ENCODE assay signal across 8 cellular contexts in genomic region chr6:89297695-89298351, GRCh38. TPM values are rescaled to one million over a fixed set of nuclear protein-coding genes. Genes with fewer than 3 reads are reported as not detected.
DNase-seq lines count a peak whose midpoint lies in the region; ATAC-seq and TF ChIP-seq lines count a peak whose summit lies in the region.

No MANE protein-coding gene starts in this region.

- H3K4me1 ChIP-seq in HUES48 (ENCODE audit: control insufficient read depth, insufficient read depth, low read length): no peaks in the 10 kb centered on the region
- peaks cover 4% of the 10 kb centered on the region for H3K4me1 ChIP-seq in mucosa of descending colon (ENCODE audit: low read depth)

- ATAC-seq in GM21717 (IDR thresholded peaks at IDR 0.05; ENCODE audit: unreplicated experiment) (peak; percentile 93), mucosa of descending colon (peak; percentile 91)
- peak; percentile 85 for ATAC-seq in stimulated activated naive CD8-positive, alpha-beta T cell treated with anti-CD3 and anti-CD28 coated beads, Interleukin-15, Interleukin-2, amounts not matched to agents 100 U/mL and 50 U/mL, for 24 hours

- no TSS peak for BruUV-seq in MCF 10A (replicated peaks; lab: Mats Ljungman, UMichigan)

- H3K9me3 Mint-ChIP-seq in MCF 10A (ENCODE audit: unreplicated experiment): peaks cover 1% of the 10 kb centered on the region

- H3K27ac ChIP-seq in HUES48 (ENCODE audit: low read depth, low read length): peak overlapping the region; percentile 50

- peak overlapping the region; percentile 68 for H3K27ac Mint-ChIP-seq in MCF 10A (ENCODE audit: low read depth, unreplicated experiment)

- H3K4me1 Mint-ChIP-seq in MCF 10A (ENCODE audit: insufficient read depth, unreplicated experiment): peaks cover 7% of the 10 kb centered on the region

- H3K4me3 ChIP-seq in HUES48 (ENCODE audit: low read depth, low read length): no peak overlapping the region
- H3K4me3 ChIP-seq in mucosa of descending colon: no peak overlapping the region

- no peaks in the 10 kb centered on the region for H3K27me3 ChIP-seq in HUES48 (ENCODE audit: control insufficient read depth, insufficient read depth, low read length)

- H3K9ac ChIP-seq in HUES48 (ENCODE audit: low read depth, low read length): no peak overlapping the region

- H3K36me3 ChIP-seq in HUES48 (ENCODE audit: control insufficient read depth, insufficient read depth, low read length) (no peaks in the 10 kb centered on the region), mucosa of descending colon (ENCODE audit: low read depth) (no peaks in the 10 kb centered on the region)

- H3K4me3 Mint-ChIP-seq in MCF 10A (ENCODE audit: unreplicated experiment): peak overlapping the region; percentile 59

- POLR2A ChIA-PET in MCF 10A (lab: Yijun Ruan, JAX): interaction anchor here (1.0 to 1.6 kb wide), 7 partner anchors 14 to 262 kb away, joined by 3 to 8 read pairs (median 4); partner anchors contain the start of genes PNRC1 and UBE2J1

- CTCF ChIA-PET in MCF 10A (lab: Yijun Ruan, JAX): interaction anchor here (0.6 to 1.8 kb wide), 3 partner anchors 21 to 70 kb away, joined by 3 read pairs; no protein-coding TSS in a partner anchor

- H3K36me3 Mint-ChIP-seq in MCF 10A (ENCODE audit: insufficient read depth, unreplicated experiment): no peaks in the 10 kb centered on the region

- intact Hi-C loops in MCF 10A (cut with micrococcal nuclease) (loop anchor here (1.0 to 5.0 kb wide), 2 partner anchors 151 to 316 kb away; partner anchors contain the start of gene PM20D2), mucosa of descending colon (cut with DNase I, micrococcal nuclease) (no loop called here)

- DNase-seq in Daoy (ENCODE audit: low read depth) (peak; percentile 93), T-helper 9 cell (peak; percentile 51), MCF 10A (ENCODE audit: unreplicated experiment) (peak; percentile 99), mucosa of descending colon (peak in 1 of 3 donors; percentile 31), NCI-H748 treated with DMSO at 0.1 percent for 48 hours (lab: John Stamatoyannopoulos, UW) (no peak)
- DNase-seq in stimulated activated naive CD8-positive, alpha-beta T cell treated with anti-CD3 and anti-CD28 coated beads, Interleukin-15, Interleukin-2, amounts not matched to agents 100 U/mL and 50 U/mL, for 24 hours: peak; percentile 66

- TF ChIP-seq CTCF in MCF 10A (IDR thresholded peaks at IDR 0.05; ENCODE audit: unreplicated experiment) (no peak), mucosa of descending colon (IDR thresholded peaks at IDR 0.05) (no peak)

- peaks cover 46% of the 10 kb centered on the region for H3K27me3 Mint-ChIP-seq in MCF 10A (ENCODE audit: insufficient read depth, unreplicated experiment)

- H3K9me3 ChIP-seq in HUES48 (ENCODE audit: control insufficient read depth, insufficient read depth, low read length): no peaks in the 10 kb centered on the region
- H3K9me3 ChIP-seq in mucosa of descending colon: no peaks in the 10 kb centered on the region

RNA-seq across cellular contexts. Expression of gene GABRR2, which starts 17.3 kb away (rescaled TPM):
- total RNA-seq in Daoy (2014; rRNA removed; shearing (Covaris generic)): not detected in 2 replicates
- not detected in 2 replicates for total RNA-seq in MCF 10A (2022)
- 1 to 10 TPM in 1 of 3 donors, under 1 TPM in 2; 0.63 to 2.4 (median 0.72) TPM for total RNA-seq in mucosa of descending colon

RNA-seq across cellular contexts. Expression of gene UBE2J1, which starts 54.7 kb away (rescaled TPM):
- total RNA-seq in Daoy (2014; rRNA removed; shearing (Covaris generic)): 19.5 and 24.7 TPM in 2 replicates
- total RNA-seq in MCF 10A (2022) (39.0 and 40.0 TPM in 2 replicates), mucosa of descending colon (10 to 100 TPM; 40.0 to 50.2 (median 42.2) TPM)
